8 cellular contexts compared by ENCODE assay signal in genomic region chr19:7534531-7534980, GRCh38. TPM values are rescaled to one million over a fixed set of nuclear protein-coding genes. Genes with fewer than 3 reads are reported as not detected.
DNase-seq lines count a peak whose midpoint lies in the region; ATAC-seq and TF ChIP-seq lines count a peak whose summit lies in the region.

No MANE protein-coding gene starts in this region.

- H2AFZ ChIP-seq in neuronal stem cell (ENCODE audit: low read length) = peak overlapping the region; percentile 97

- peaks cover 0 to 5% (median 2%) of the 10 kb centered on the region in 3 donors for H3K27me3 Mint-ChIP-seq in CD14-positive monocyte (ENCODE audit: low read depth in 3 of 3)
- H3K27me3 Mint-ChIP-seq in activated naive CD8-positive, alpha-beta T cell treated with anti-CD3 and anti-CD28 coated beads, Interleukin-2, amount 10 ng/mL, durations not matched to agents 7 days and 5 days = no peaks in the 10 kb centered on the region

- H3K9me3 Mint-ChIP-seq in CD14-positive monocyte = no peaks in the 10 kb centered on the region
- H3K9me3 Mint-ChIP-seq in activated naive CD8-positive, alpha-beta T cell treated with anti-CD3 and anti-CD28 coated beads, Interleukin-2, amount 10 ng/mL, durations not matched to agents 7 days and 5 days = no peaks in the 10 kb centered on the region

- peak overlapping the region; percentile 73 for H2BK12ac ChIP-seq in neuronal stem cell (ENCODE audit: low read length)

- peak overlapping the region; percentile 90 for H2AK5ac ChIP-seq in neuronal stem cell (ENCODE audit: low read depth, low read length)

- intact Hi-C loops in CD14-positive monocyte (cut with micrococcal nuclease) = loop anchor here (1.0 to 10.0 kb wide), 2 partner anchors 12 to 140 kb away; partner anchors contain the start of gene MCOLN1 (in 1 of the 2)
- intact Hi-C loops in uterus (cut with DNase I; ENCODE audit: low total_unique reads) = no loop called here

- no peak overlapping the region for H4K91ac ChIP-seq in neuronal stem cell (ENCODE audit: low read depth, low read length, poor library complexity)

- peak overlapping the region; percentile 76 for H3K4me2 ChIP-seq in neuronal stem cell (ENCODE audit: insufficient read depth, low read length, poor library complexity, severe bottlenecking)

- TF ChIP-seq POLR2A in uterus (IDR thresholded peaks at IDR 0.05) = no peak

- POLR2A ChIA-PET in activated naive CD8-positive, alpha-beta T cell treated with anti-CD3 and anti-CD28 coated beads, Interleukin-2, amount 10 ng/mL, durations not matched to agents 7 days and 5 days (lab: Charles Lee) = interaction anchor here (1.2 to 3.9 kb wide), 5 partner anchors 10 to 18 kb away, joined by 3 to 28 read pairs (median 6); partner anchors contain the start of genes MCOLN1 and ZNF358

- peak overlapping the region; percentile 89 to 94 for H3K4me3 Mint-ChIP-seq in CD14-positive monocyte
- H3K4me3 Mint-ChIP-seq in activated naive CD8-positive, alpha-beta T cell treated with anti-CD3 and anti-CD28 coated beads, Interleukin-2, amount 10 ng/mL, durations not matched to agents 7 days and 5 days = peak overlapping the region; percentile 96

- H3K79me1 ChIP-seq in neuronal stem cell (ENCODE audit: low read depth, low read length) = peaks cover 3% of the 10 kb centered on the region

- TF ChIP-seq CTCF in CD14-positive monocyte (IDR thresholded peaks at IDR 0.05) (no peak), uterus (IDR thresholded peaks at IDR 0.05) (peak in 1 of 4 experiments; percentile 8)

- peak overlapping the region; percentile 97 for H3K27ac ChIP-seq in neuronal stem cell (replicated peaks; ENCODE audit: low read length)
- H3K27ac ChIP-seq in uterus = peak overlapping the region; percentile 88 to 96

- no peak overlapping the region for H2BK120ac ChIP-seq in neuronal stem cell (ENCODE audit: low read depth, low read length)

- H3K9ac ChIP-seq in neuronal stem cell (ENCODE audit: low read depth, low read length, poor library complexity) = peak overlapping the region; percentile 92

- peak overlapping the region; percentile 86 for H3K18ac ChIP-seq in neuronal stem cell (ENCODE audit: low read length)

- no CpG with 5 or more reads among the region's 20 CpGs for WGBS in neuronal stem cell (ENCODE audit: extremely low coverage in 2 of 2, insufficient read length in 2 of 2, insufficient replicate concordance in 1 of 2), 2 donors

- H3K27me3 ChIP-seq in neuronal stem cell (ENCODE audit: control insufficient read depth in 3 of 3, insufficient read depth in 3 of 3, low read depth in 1 of 3, low read length in 3 of 3) (no peaks in the 10 kb centered on the region), uterus (no peaks in the 10 kb centered on the region)

- no peak overlapping the region for H3K4ac ChIP-seq in neuronal stem cell (ENCODE audit: low read length)

- no peak overlapping the region for H4K8ac ChIP-seq in neuronal stem cell (ENCODE audit: low read depth, low read length)

- H3K36me3 Mint-ChIP-seq in CD14-positive monocyte = peaks cover 41 to 56% of the 10 kb centered on the region in 2 donors
- peaks cover 13% of the 10 kb centered on the region for H3K36me3 Mint-ChIP-seq in activated naive CD8-positive, alpha-beta T cell treated with anti-CD3 and anti-CD28 coated beads, Interleukin-2, amount 10 ng/mL, durations not matched to agents 7 days and 5 days

- peak overlapping the region; percentile 89 to 100 for H3K4me3 ChIP-seq in neuronal stem cell (ENCODE audit: low read length in 2 of 2)
- peak overlapping the region; percentile 86 to 92 for H3K4me3 ChIP-seq in uterus

- H3K36me3 ChIP-seq in neuronal stem cell (replicated peaks in 1 of 2; ENCODE audit: control insufficient read depth in 2 of 2, insufficient read depth in 2 of 2, low read length in 2 of 2) = peaks cover 11 to 16% of the 10 kb centered on the region in 2 donors
- H3K36me3 ChIP-seq in uterus = no peaks in the 10 kb centered on the region

- H3K9me3 ChIP-seq in neuronal stem cell (replicated peaks in 1 of 2; ENCODE audit: control insufficient read depth in 2 of 2, insufficient read depth in 1 of 2, low read depth in 1 of 2, low read length in 2 of 2) (no peaks in the 10 kb centered on the region), uterus (no peaks in the 10 kb centered on the region)

- H3K4me1 Mint-ChIP-seq in CD14-positive monocyte = peaks cover 32% of the 10 kb centered on the region
- peaks cover 10% of the 10 kb centered on the region for H3K4me1 Mint-ChIP-seq in activated naive CD8-positive, alpha-beta T cell treated with anti-CD3 and anti-CD28 coated beads, Interleukin-2, amount 10 ng/mL, durations not matched to agents 7 days and 5 days

- H3K14ac ChIP-seq in neuronal stem cell (ENCODE audit: low read length) = peak overlapping the region; percentile 21

- peak overlapping the region; percentile 74 to 95 (median 88) for H3K27ac Mint-ChIP-seq in CD14-positive monocyte
- H3K27ac Mint-ChIP-seq in activated naive CD8-positive, alpha-beta T cell treated with anti-CD3 and anti-CD28 coated beads, Interleukin-2, amount 10 ng/mL, durations not matched to agents 7 days and 5 days = peak overlapping the region; percentile 80

- peak overlapping the region; percentile 91 for H2BK15ac ChIP-seq in neuronal stem cell (ENCODE audit: low read length)

- H3K23ac ChIP-seq in neuronal stem cell (ENCODE audit: low read depth, low read length, poor library complexity) = peak overlapping the region; percentile 95

- peak overlapping the region; percentile 98 for H2BK5ac ChIP-seq in neuronal stem cell (ENCODE audit: low read length)

- ATAC-seq in GM21825 (IDR thresholded peaks at IDR 0.05; ENCODE audit: unreplicated experiment) (peak; percentile 7), HG03457 (IDR thresholded peaks at IDR 0.05; ENCODE audit: unreplicated experiment) (no peak)
- ATAC-seq in activated naive CD8-positive, alpha-beta T cell treated with anti-CD3 and anti-CD28 coated beads, Interleukin-2, amount 10 ng/mL, durations not matched to agents 7 days and 5 days (ENCODE audit: low read depth) = peak; percentile 21

- DNase-seq in CD14-positive monocyte (ENCODE audit: low spot score) (no peak), NCI-H82 treated with DMSO at 0.1 percent for 48 hours (lab: John Stamatoyannopoulos, UW; ENCODE audit: unreplicated experiment) (peak; percentile 36), glomerular endothelial cell (ENCODE audit: extremely low read depth, low read depth, low spot score) (peak; percentile 37), neuronal stem cell (ENCODE audit: low spot score) (peak; percentile 83), uterus (peak; percentile 71 to 80)
- DNase-seq in activated naive CD8-positive, alpha-beta T cell treated with anti-CD3 and anti-CD28 coated beads, Interleukin-2, amount 10 ng/mL, durations not matched to agents 7 days and 5 days = no peak

- peaks cover 3 to 8% of the 10 kb centered on the region in 2 donors for H3K4me1 ChIP-seq in neuronal stem cell (ENCODE audit: control insufficient read depth in 2 of 2, insufficient read depth in 1 of 2, low read depth in 1 of 2, low read length in 2 of 2)
- peaks cover 5% of the 10 kb centered on the region in 2 donors for H3K4me1 ChIP-seq in uterus

RNA-seq across cellular contexts. Expression of gene PNPLA6, which starts 1.0 kb away (rescaled TPM):
- polyA plus RNA-seq in CD14-positive monocyte = 10 to 100 TPM; 11.2 to 14.4 TPM
- total RNA-seq in activated naive CD8-positive, alpha-beta T cell treated with anti-CD3 and anti-CD28 coated beads, Interleukin-2, amount 10 ng/mL, durations not matched to agents 7 days and 5 days = 100 to 1,000 TPM; 152 to 155 TPM
- total RNA-seq in glomerular endothelial cell (176 and 230 TPM in 2 replicates), uterus (100 to 1,000 TPM in 1 of 4 donors, 10 to 100 TPM in 3; 26.4 to 113 (median 40.4) TPM)
- 56.3 TPM for polyA plus RNA-seq in neuronal stem cell (2013, experiment 1 of 2)
- 57.3 TPM for polyA plus RNA-seq in neuronal stem cell (2013, experiment 2 of 2)

RNA-seq across cellular contexts. Expression of gene MCOLN1, which starts 12.1 kb away (rescaled TPM):
- polyA plus RNA-seq in CD14-positive monocyte = 10 to 100 TPM; 32.8 to 34.3 TPM
- total RNA-seq in activated naive CD8-positive, alpha-beta T cell treated with anti-CD3 and anti-CD28 coated beads, Interleukin-2, amount 10 ng/mL, durations not matched to agents 7 days and 5 days = 10 to 100 TPM; 17.5 to 18.2 TPM
- 10.6 and 25.2 TPM in 2 replicates for total RNA-seq in glomerular endothelial cell
- polyA plus RNA-seq in neuronal stem cell (2013, experiment 1 of 2) = 6.6 TPM
- 7.4 TPM for polyA plus RNA-seq in neuronal stem cell (2013, experiment 2 of 2)
- total RNA-seq in uterus = 10 to 100 TPM in 1 of 4 donors, 1 to 10 TPM in 3; 5.6 to 24.7 (median 8.0) TPM

RNA-seq across cellular contexts. Expression of gene ZNF358, which starts 18.7 kb away (rescaled TPM):
- polyA plus RNA-seq in CD14-positive monocyte = 1 to 10 TPM in 1 of 2 donors, under 1 TPM in 1; 0.41 to 1.0 TPM
- 10 to 100 TPM; 12.6 to 13.1 TPM for total RNA-seq in activated naive CD8-positive, alpha-beta T cell treated with anti-CD3 and anti-CD28 coated beads, Interleukin-2, amount 10 ng/mL, durations not matched to agents 7 days and 5 days
- total RNA-seq in glomerular endothelial cell = 56.9 and 70.4 TPM in 2 replicates
- 109 TPM for polyA plus RNA-seq in neuronal stem cell (2013, experiment 1 of 2)
- 102 TPM for polyA plus RNA-seq in neuronal stem cell (2013, experiment 2 of 2)
- 10 to 100 TPM; 19.1 to 69.1 (median 33.8) TPM for total RNA-seq in uterus

RNA-seq across cellular contexts. Expression of gene PEX11G, which starts 45.7 kb away (rescaled TPM):
- 1 to 10 TPM; 1.4 to 3.0 TPM for polyA plus RNA-seq in CD14-positive monocyte
- 1 to 10 TPM; 1.0 to 1.3 TPM for total RNA-seq in activated naive CD8-positive, alpha-beta T cell treated with anti-CD3 and anti-CD28 coated beads, Interleukin-2, amount 10 ng/mL, durations not matched to agents 7 days and 5 days
- total RNA-seq in glomerular endothelial cell (2.7 and 4.1 TPM in 2 replicates), uterus (1 to 10 TPM in 2 of 4 donors, not detected in 2; 2.1 to 3.0 TPM)
- 1.4 TPM for polyA plus RNA-seq in neuronal stem cell (2013, experiment 1 of 2)
- polyA plus RNA-seq in neuronal stem cell (2013, experiment 2 of 2) = 1.4 TPM

Comparison
In these comparisons a context has a peak if more than half of its experiments do, and no peak if none do; other contexts are left out.
1. DNase-seq: peak in NCI-H82 treated with DMSO at 0.1 percent for 48 hours (single experiment), glomerular endothelial cell (single experiment), neuronal stem cell (single experiment) and uterus (2 of 2); none in CD14-positive monocyte (single experiment) and activated naive CD8-positive, alpha-beta T cell treated with anti-CD3 and anti-CD28 coated beads, Interleukin-2, amount 10 ng/mL, durations not matched to agents 7 days and 5 days (single experiment).